Comparison of ENCODE assay signal across 24 cellular contexts in the genomic region with DNA sequence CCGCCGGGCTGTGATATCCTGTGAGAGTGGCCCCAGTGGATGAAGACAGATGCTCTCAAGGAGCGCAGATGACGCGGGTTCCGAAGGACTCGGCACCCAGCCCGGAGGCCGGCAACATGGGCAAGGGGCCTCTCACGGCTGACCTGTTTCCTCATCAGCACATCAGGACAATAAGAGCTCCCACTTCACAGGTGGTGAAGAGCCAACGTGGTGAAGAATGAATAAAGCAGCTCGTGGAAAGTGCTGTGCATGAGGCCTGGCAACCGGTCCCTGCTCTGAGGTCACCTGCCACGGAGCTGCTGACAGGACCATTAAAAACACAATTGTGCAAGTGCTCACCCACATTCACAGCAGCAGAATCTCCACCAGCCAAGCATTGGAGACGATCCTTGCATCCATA.
"Had no signal": no experiment of that assay in that cellular context is flagged by ENCODE, and none has a peak within 500 bp of the region (broad histone marks: within the 10 kb centered on the region; RNA-seq: fewer than 3 reads in every experiment).

No MANE protein-coding gene starts in this region.

- H3K36me3 ChIP-seq: neutrophil, sigmoid colon, stomach, thyroid gland, WERI-Rb-1 had no signal

- H3K27me3 ChIP-seq: sigmoid colon, stomach, thyroid gland had no signal

- H3K9me3 ChIP-seq: neutrophil, sigmoid colon, stomach, thyroid gland had no signal

- ATAC-seq: activated CD8-positive, alpha-beta T cell treated with anti-CD3 and anti-CD28 coated beads for 36 hours; activated naive CD8-positive, alpha-beta T cell treated with anti-CD3 and anti-CD28 coated beads, Interleukin-2, amount 50 U/mL, for 24 hours; activated T-cell treated with anti-CD3 and anti-CD28 coated beads, Interleukin-2, amount 50 U/mL, for 4 hours; activated T-helper 17 cell treated with anti-CD3 and anti-CD28 coated beads, Interleukin-2, amount 50 U/mL, for 72 hours; esophagus mucosa; stimulated activated naive B cell treated with anti-CD40 and anti-IgM and Interleukin-4, amounts not matched to agents 10 μg/mL and 1 μg/mL and 100 μg/mL, for 72 hours had no signal

- DNase-seq: activated CD4-positive, alpha-beta T cell treated with anti-CD3 and anti-CD28 coated beads, Interleukin-2, amount 50 U/mL, for 1 hour; activated CD4-positive, CD25-positive, alpha-beta regulatory T cell treated with anti-CD3 and anti-CD28 coated beads, Interleukin-2, amount 50 U/mL, for 72 hours; activated CD8-positive, alpha-beta T cell treated with anti-CD3 and anti-CD28 coated beads for 36 hours; activated naive CD8-positive, alpha-beta T cell treated with anti-CD3 and anti-CD28 coated beads, Interleukin-2, amount 50 U/mL, for 24 hours; activated T-cell treated with anti-CD3 and anti-CD28 coated beads, Interleukin-2, amount 50 U/mL, for 4 hours; amygdala; endodermal cell; foreskin fibroblast; mammary epithelial cell; naive B cell; nephron progenitor cell; sigmoid colon; small intestine; stimulated activated CD4-positive, alpha-beta T cell treated with anti-CD3 and anti-CD28 coated beads, Interleukin-1b, Interleukin-23, amount 100 ng/mL, for 48 hours; stimulated activated naive B cell treated with anti-CD40 and anti-IgM and Interleukin-4, amounts not matched to agents 10 μg/mL and 1 μg/mL and 100 μg/mL, for 72 hours; stomach; T-helper 9 cell; thyroid gland; WERI-Rb-1 had no signal

- H3K4me3 ChIP-seq: sigmoid colon, stomach, thyroid gland had no signal

- H3K4me1 ChIP-seq: stomach, thyroid gland had no signal

- FAIRE-seq: islet of Langerhans, small intestine, TTC549 had no signal

- H3K27ac ChIP-seq: neutrophil, sigmoid colon, stomach, thyroid gland, WERI-Rb-1 had no signal
